In the genomic region with DNA sequence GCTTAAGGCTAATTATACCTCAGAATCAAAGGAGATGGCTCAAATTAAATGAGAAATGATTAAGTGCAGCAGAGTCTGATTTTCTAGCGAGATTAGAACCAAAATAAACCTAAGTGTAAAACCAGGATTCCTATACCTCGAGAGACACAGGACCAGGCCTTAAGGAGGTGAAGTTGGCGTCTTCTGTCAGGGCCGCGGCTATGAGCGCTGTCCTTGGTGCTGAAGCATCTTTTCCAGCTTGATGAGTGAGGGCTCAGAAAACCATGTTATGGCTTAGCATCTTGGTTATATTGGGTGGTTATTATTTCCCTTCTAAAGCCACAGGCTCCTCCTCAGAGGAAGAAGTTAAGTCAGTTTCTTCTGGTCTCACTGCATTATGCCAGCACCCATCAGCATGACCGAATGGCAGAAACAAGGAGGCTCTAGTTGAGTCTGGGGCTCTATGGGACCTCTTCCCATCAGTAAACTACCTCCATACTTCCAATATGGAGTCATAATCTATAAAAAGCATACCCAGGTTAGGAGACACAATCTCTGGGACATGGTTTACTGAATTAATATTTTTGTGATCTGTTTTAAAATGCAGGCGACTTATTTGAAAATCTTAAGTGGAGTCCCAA, we compare ENCODE assay signal across 9 cellular contexts.
DNase-seq lines count a peak whose midpoint lies in the region; ATAC-seq, FAIRE-seq and TF ChIP-seq lines count a peak whose summit lies in the region.
"Had no signal": no experiment of that assay in that cellular context is flagged by ENCODE, and none has a peak within 500 bp of the region (broad histone marks: within the 10 kb centered on the region; RNA-seq: fewer than 3 reads in every experiment).

No MANE protein-coding gene starts in this region.

- WGBS in adrenal gland, 4 donors: 26 to 41% (median 33%) methylated on average over 8 of the region's 8 CpGs

- no peak for FAIRE-seq in GM19239 (lab: Jason Lieb, UNC)

- H3K9me3 ChIP-seq in adrenal gland (replicated peaks in 1 of 3): no peaks in the 10 kb centered on the region

- H3K27me3 ChIP-seq in adrenal gland: no peaks in the 10 kb centered on the region

- H3K36me3 ChIP-seq in adrenal gland (replicated peaks in 1 of 2): no peaks in the 10 kb centered on the region

- TF ChIP-seq CTCF in LNCaP clone FGC (IDR thresholded peaks at IDR 0.05; ENCODE audit: control insufficient read depth, extremely low read depth, insufficient read depth) (no peak), adrenal gland (IDR thresholded peaks at IDR 0.05) (no peak)

- no peak overlapping the region for H3K27ac ChIP-seq in adrenal gland
- H3K27ac ChIP-seq: PC-9 had no signal

- TF ChIP-seq POLR2A in adrenal gland (IDR thresholded peaks at IDR 0.05): no peak

- no peaks in the 10 kb centered on the region for H3K4me1 ChIP-seq in adrenal gland (replicated peaks in 1 of 2)

- peak; percentile 62 for ATAC-seq in left lobe of liver
- ATAC-seq in HG03159 (IDR thresholded peaks at IDR 0.05; ENCODE audit: unreplicated experiment): no peak

- intact Hi-C loops in adrenal gland (cut with DNase I): no loop called here

- DNase-seq in ELF-1 (ENCODE audit: low read depth, low spot score) (peak; percentile 57), LNCaP clone FGC (ENCODE audit: low read depth) (peak; percentile 13), adrenal gland (peak in 6 of 7 donors; percentile 22 to 54 (median 42)), left lobe of liver (ENCODE audit: low spot score) (no peak), C1 segment of cervical spinal cord (lab: John Stamatoyannopoulos, UW) (no peak), GM19240 (ENCODE audit: insufficient read length, low spot score) (no peak), GM19239 (ENCODE audit: insufficient read length, low spot score) (no peak)

- no peak overlapping the region for H3K4me3 ChIP-seq in LNCaP clone FGC (ENCODE audit: low read depth, low read length)
- no peak overlapping the region for H3K4me3 ChIP-seq in adrenal gland
- H3K4me3 ChIP-seq: PC-9 had no signal

Comparison
In these comparisons a context has a peak if more than half of its experiments do, and no peak if none do; other contexts are left out.
1. DNase-seq: peak in ELF-1 (single experiment), LNCaP clone FGC (single experiment) and adrenal gland (6 of 7); none in left lobe of liver (single experiment), C1 segment of cervical spinal cord (0 of 14), GM19240 (single experiment) and GM19239 (single experiment).